Comparison of ENCODE assay signal across 8 cellular contexts in the genomic region with DNA sequence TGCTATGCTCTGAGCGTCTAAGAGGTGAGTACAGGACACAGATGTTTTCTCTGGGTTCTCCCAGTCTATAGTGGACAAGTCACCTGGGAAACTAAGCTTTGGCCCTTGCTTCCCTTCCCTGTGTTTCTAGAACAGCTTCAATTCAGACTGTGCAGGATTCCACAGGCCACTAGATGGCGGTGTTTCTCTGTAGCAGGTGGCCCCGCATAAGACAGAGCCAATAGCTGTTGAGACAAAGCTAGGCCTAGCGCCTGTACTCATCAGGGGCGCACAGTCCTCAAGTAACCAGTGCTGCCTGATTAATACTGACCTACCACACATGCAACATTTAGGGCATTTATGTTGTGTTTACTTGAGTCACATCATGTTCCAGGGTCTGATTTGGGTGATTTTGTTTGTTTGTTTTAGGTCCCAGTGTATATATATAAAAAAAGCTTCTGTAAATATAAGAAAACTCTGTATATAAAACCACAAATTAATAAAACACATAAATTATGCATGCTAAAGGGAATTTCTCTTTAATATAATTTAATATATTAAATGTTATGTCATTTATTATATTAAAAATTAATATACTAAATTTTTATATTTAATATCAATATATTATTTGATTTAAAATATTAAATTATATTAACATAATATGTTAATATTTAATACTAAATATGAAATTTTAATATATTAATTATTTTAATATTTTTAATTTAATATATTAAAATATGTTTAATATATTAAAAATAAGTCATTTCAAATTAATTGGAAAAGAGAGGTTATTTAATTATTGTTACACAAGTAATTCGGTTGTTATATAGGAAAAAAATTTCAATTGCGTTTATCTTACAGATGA.
A peak's percentile ranks its signal among the peaks of the same experiment; 100 is the strongest.
DNase-seq lines count a peak whose midpoint lies in the region; ATAC-seq and TF ChIP-seq lines count a peak whose summit lies in the region.

No MANE protein-coding gene starts in this region.

- POLR2A ChIA-PET in Caco-2 (lab: Charles Lee) = interaction anchor here (1.0 kb wide), 1 partner anchor 367 kb away, joined by 3 read pairs; no protein-coding TSS in a partner anchor

- H3K27me3 ChIP-seq in Caco-2 (replicated peaks; ENCODE audit: control insufficient read depth, insufficient read depth, low read length) = no peaks in the 10 kb centered on the region
- H3K27me3 ChIP-seq in lower lobe of right lung (ENCODE audit: low read depth) = peaks cover 8% of the 10 kb centered on the region

- intact Hi-C loops in Caco-2 (cut with micrococcal nuclease; ENCODE audit: unreplicated experiment) (loop anchor here (1.0 to 5.0 kb wide), 7 partner anchors 22 to 480 kb away; no protein-coding TSS in a partner anchor), lower lobe of right lung (cut with DNase I) (no loop called here)

- BruUV-seq in Caco-2 (replicated peaks; lab: Mats Ljungman, UMichigan) = no TSS peak

- H3K36me3 ChIP-seq in Caco-2 (ENCODE audit: control insufficient read depth, insufficient read depth, low read length) (no peaks in the 10 kb centered on the region), lower lobe of right lung (no peaks in the 10 kb centered on the region)

- H3K9me3 Mint-ChIP-seq in Caco-2 (ENCODE audit: unreplicated experiment) = no peaks in the 10 kb centered on the region

- ATAC-seq in GM21360 (IDR thresholded peaks at IDR 0.05; ENCODE audit: unreplicated experiment) = peak; percentile 97
- ATAC-seq in HG03575 (IDR thresholded peaks at IDR 0.05; ENCODE audit: extremely low read depth, insufficient number of reproducible peaks, low FRiP score, unreplicated experiment) = peak; percentile 96
- peak; percentile 94 to 95 for ATAC-seq in lower lobe of right lung

- H3K36me3 Mint-ChIP-seq in Caco-2 (ENCODE audit: insufficient read depth, unreplicated experiment) = no peaks in the 10 kb centered on the region

- H3K4me1 Mint-ChIP-seq in Caco-2 (ENCODE audit: low read depth, unreplicated experiment) = no peaks in the 10 kb centered on the region

- no peak overlapping the region for H3K27ac Mint-ChIP-seq in Caco-2 (ENCODE audit: unreplicated experiment)

- no peaks in the 10 kb centered on the region for H3K9me3 ChIP-seq in Caco-2
- no peaks in the 10 kb centered on the region for H3K9me3 ChIP-seq in lower lobe of right lung

- no peak overlapping the region for H3K4me3 Mint-ChIP-seq in Caco-2 (ENCODE audit: unreplicated experiment)

- DNase-seq in Caco-2 (peak; percentile 89 to 90), NCI-H774 (lab: John Stamatoyannopoulos, UW) (peak; percentile 94), dermis microvascular lymphatic vessel endothelial cell (ENCODE audit: low read depth in 2 of 2) (peak; percentile 83 to 91), lower lobe of right lung (peak; percentile 82)
- peak; percentile 77 for DNase-seq in activated CD4-positive, alpha-beta T cell treated with anti-CD3 and anti-CD28 coated beads, Interleukin-2, amount 50 U/mL, for 1 hour
- peak; percentile 43 for DNase-seq in stimulated activated CD8-positive, alpha-beta memory T cell treated with anti-CD3 and anti-CD28 coated beads, Interleukin-12 subunit alpha, Interleukin-12 subunit beta, amount 100 ng/mL, for 4 hours (ENCODE audit: low read depth)

- no peak overlapping the region for H3K4me3 ChIP-seq in Caco-2 (ENCODE audit: low read depth, low read length)
- H3K4me3 ChIP-seq in lower lobe of right lung = no peak overlapping the region

- no peak overlapping the region for H3K27ac ChIP-seq in lower lobe of right lung

- CTCF ChIA-PET in Caco-2 (lab: Charles Lee) = interaction anchor here (0.5 to 5.0 kb wide), 60 partner anchors 9 to 480 kb away, joined by 3 to 189 read pairs (median 6); no protein-coding TSS in a partner anchor

- no peaks in the 10 kb centered on the region for H3K4me1 ChIP-seq in Caco-2
- H3K4me1 ChIP-seq in lower lobe of right lung = no peaks in the 10 kb centered on the region

- no peaks in the 10 kb centered on the region for H3K27me3 Mint-ChIP-seq in Caco-2 (ENCODE audit: insufficient read depth, unreplicated experiment)

- TF ChIP-seq CTCF in Caco-2 (IDR thresholded peaks at IDR 0.05; ENCODE audit: insufficient read depth in 1 of 2, low read depth in 1 of 2, low read length in 1 of 2, severe bottlenecking in 1 of 2, unreplicated experiment in 1 of 2) (peak; percentile 93 to 97), lower lobe of right lung (IDR thresholded peaks at IDR 0.05) (peak; percentile 94)

Comparison
In these comparisons a context has a peak if more than half of its experiments do, and no peak if none do; other contexts are left out.
1. DNase-seq: peak in every context shown above with its lines; median percentile 94 in NCI-H774; 90 in Caco-2; 87 in dermis microvascular lymphatic vessel endothelial cell; 82 in lower lobe of right lung; 77 in activated CD4-positive, alpha-beta T cell treated with anti-CD3 and anti-CD28 coated beads, Interleukin-2, amount 50 U/mL, for 1 hour; 43 in stimulated activated CD8-positive, alpha-beta memory T cell treated with anti-CD3 and anti-CD28 coated beads, Interleukin-12 subunit alpha, Interleukin-12 subunit beta, amount 100 ng/mL, for 4 hours.